ENCODE assay signal across 8 cellular contexts in the genomic region with DNA sequence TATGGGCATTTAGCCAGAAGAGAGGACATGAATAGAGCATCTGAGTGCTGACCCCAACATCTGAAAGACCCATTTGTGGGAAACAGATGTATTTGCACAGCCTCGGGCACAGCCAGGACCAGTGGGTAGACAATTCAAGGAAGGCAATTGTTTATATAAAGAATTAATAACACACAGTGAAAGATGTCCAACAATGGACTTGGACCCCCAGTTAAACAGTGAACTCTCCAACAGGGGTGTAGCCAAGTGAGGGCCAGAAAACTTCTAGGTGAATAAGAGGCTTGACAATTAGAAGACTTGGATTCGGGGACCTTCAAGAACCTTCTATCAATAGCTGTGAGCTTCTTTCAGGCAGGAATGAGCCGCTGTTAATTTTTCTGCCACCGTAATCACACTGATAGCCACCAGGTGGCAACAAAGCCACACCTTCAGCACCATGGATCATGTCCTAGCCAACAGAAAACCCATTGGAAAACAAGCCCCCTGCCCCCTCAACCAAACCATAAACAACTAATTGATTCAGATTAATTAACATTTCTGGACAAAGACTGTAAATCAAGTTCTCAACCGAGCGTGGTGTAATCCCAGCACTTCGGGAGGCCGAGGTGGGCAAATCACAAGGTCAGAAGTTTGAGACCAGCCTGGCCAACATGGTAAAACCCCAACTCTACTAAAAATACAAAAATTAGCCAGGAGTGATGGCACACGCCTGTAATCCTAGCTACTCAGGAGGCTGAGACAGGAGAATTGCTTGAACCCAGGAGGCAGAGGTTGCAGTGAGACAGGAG. TPM values are rescaled to one million over a fixed set of nuclear protein-coding genes. Genes with fewer than 3 reads are reported as not detected.
DNase-seq lines count a peak whose midpoint lies in the region; ATAC-seq, FAIRE-seq and TF ChIP-seq lines count a peak whose summit lies in the region.

No MANE protein-coding gene starts in this region.

- in situ Hi-C loops in HepG2 (cut with HindIII; ENCODE audit: extremely low pct_ligation_motif_present, low pct_unique_long_range_greater_than_20kb): loop anchor here (5.0 kb wide), 2 partner anchors 243 to 633 kb away; no protein-coding TSS in a partner anchor

- H3K27ac Mint-ChIP-seq in chondrocyte (ENCODE audit: unreplicated experiment): no peak overlapping the region

- H2AFZ ChIP-seq in HepG2 (ENCODE audit: low read length): peak overlapping the region; percentile 39

- no peaks in the 10 kb centered on the region for H3K9me3 ChIP-seq in WERI-Rb-1 (ENCODE audit: severe bottlenecking)
- no peaks in the 10 kb centered on the region for H3K9me3 ChIP-seq in HepG2 (ENCODE audit: low read length)

- peak; percentile 55 for DNase-seq in 8988T
- DNase-seq in GM12864 (ENCODE audit: low read depth): no peak
- DNase-seq in NCI-H146 (lab: John Stamatoyannopoulos, UW): peak; percentile 65
- peak; percentile 43 for DNase-seq in WERI-Rb-1
- DNase-seq in chondrocyte (ENCODE audit: low spot score): no peak
- DNase-seq in HepG2 (ENCODE audit: low spot score): peak; percentile 70
- DNase-seq in stimulated activated naive CD4-positive, alpha-beta T cell (lab: John Stamatoyannopoulos, UW): peak in 4 of 6 experiments; percentile 13 to 45 (median 24)
- no peak for DNase-seq in GM19238 (ENCODE audit: insufficient read length, low spot score)

- no TSS peak for BruUV-seq in HepG2 (replicated peaks; lab: Mats Ljungman, UMichigan)

- no peaks in the 10 kb centered on the region for H3K36me3 Mint-ChIP-seq in chondrocyte (ENCODE audit: low read depth)

- peaks cover 65% of the 10 kb centered on the region for H3K4me1 ChIP-seq in HepG2 (ENCODE audit: insufficient read depth, low read length)

- intact Hi-C loops in HepG2 (cut with micrococcal nuclease; ENCODE audit: unreplicated experiment): loop anchor here (1.0 to 5.0 kb wide), 4 partner anchors 89 to 392 kb away; no protein-coding TSS in a partner anchor

- no peaks in the 10 kb centered on the region for H3K27me3 ChIP-seq in WERI-Rb-1 (ENCODE audit: insufficient read depth, low read depth, severe bottlenecking)
- H3K27me3 ChIP-seq in HepG2 (ENCODE audit: control insufficient read depth in 1 of 2, insufficient read depth in 2 of 2, low read length in 2 of 2): 0 out of 5 replicates have a peak, but pooled peaks cover 0 to 6% of the 10 kb centered on the region in 2 experiments

- WGBS in HepG2 (ENCODE audit: low lambda C conversion rate): 8% methylated on average over 9 of the region's 9 CpGs

- H3K4me2 ChIP-seq in HepG2 (ENCODE audit: low read depth, low read length): peak overlapping the region; percentile 64

- no peak overlapping the region for H3K4me3 Mint-ChIP-seq in chondrocyte (ENCODE audit: unreplicated experiment)

- TF ChIP-seq EP300 in HepG2 (IDR thresholded peaks at IDR 0.05; ENCODE audit: low read depth in 2 of 2, low read length in 2 of 2): no peak
- TF ChIP-seq EP300 in HepG2 (CRISPR knock-in tag; IDR thresholded peaks at IDR 0.05; ENCODE audit: borderline replicate concordance): no peak

- no peaks in the 10 kb centered on the region for H3K9me3 Mint-ChIP-seq in chondrocyte (ENCODE audit: low read depth)

- TF ChIP-seq POLR2A in HepG2 (IDR thresholded peaks at IDR 0.05; ENCODE audit: insufficient read depth in 1 of 2, low read depth in 2 of 2, low read length in 2 of 2): no peak

- H3K27me3 Mint-ChIP-seq in chondrocyte (ENCODE audit: low read depth): peaks cover 20% of the 10 kb centered on the region

- H4K20me1 ChIP-seq in HepG2 (ENCODE audit: insufficient read depth, low read length): no peaks in the 10 kb centered on the region

- ATAC-seq in HepG2: peak; percentile 74

- TF ChIP-seq CTCF in GM12864 (IDR thresholded peaks at IDR 0.05; ENCODE audit: low read depth, low read length, missing control alignments) (peak; percentile 79), WERI-Rb-1 (IDR thresholded peaks at IDR 0.05; ENCODE audit: low read depth, low read length) (peak; percentile 77), chondrocyte (IDR thresholded peaks at IDR 0.05) (peak; percentile 85), HepG2 (CRISPR knock-in tag; IDR thresholded peaks at IDR 0.05) (peak; percentile 96)

- H3K27ac ChIP-seq in WERI-Rb-1 (no peak overlapping the region), HepG2 (ENCODE audit: extremely low read length, insufficient read depth, low read length) (no peak overlapping the region)

- POLR2A ChIA-PET in HepG2 (lab: Yijun Ruan, JAX): interaction anchor here (1.0 to 1.3 kb wide), 2 partner anchors 9 to 109 kb away, joined by 3 to 15 read pairs; partner anchors contain the start of genes SGK2 and SRSF6

- no peaks in the 10 kb centered on the region for H3K79me2 ChIP-seq in HepG2 (ENCODE audit: insufficient read depth, low read length)

- TF ChIP-seq RAD21 in HepG2 (CRISPR knock-in tag; IDR thresholded peaks at IDR 0.05): peak; percentile 91

- peak; percentile 98 for FAIRE-seq in HepG2 (lab: Jason Lieb, UNC)

- CTCF ChIA-PET in HepG2 (lab: Yijun Ruan, JAX; ENCODE audit: low intra/inter-chr PET ratio, low total read pairs): interaction anchor here (1.2 to 3.4 kb wide), 4 partner anchors 88 to 632 kb away, joined by 3 to 55 read pairs (median 11); no protein-coding TSS in a partner anchor

- H3K9ac ChIP-seq in HepG2 (ENCODE audit: insufficient read depth, low read depth, low read length): peak overlapping the region; percentile 31; the same call in 1 of the 2 replicates

- no peaks in the 10 kb centered on the region for H3K4me1 Mint-ChIP-seq in chondrocyte (ENCODE audit: low read depth)

- H3K4me3 ChIP-seq in GM12864 (ENCODE audit: low read depth, low read length) (no peak overlapping the region), WERI-Rb-1 (ENCODE audit: low read depth, low read length) (no peak overlapping the region), HepG2 (replicated peaks in 1 of 3; ENCODE audit: insufficient read depth in 1 of 3, low read depth in 2 of 3, low read length in 3 of 3) (peak overlapping the region; percentile 7 to 49 (median 8); a peak in 3 of 6 replicates)

- H3K36me3 ChIP-seq in WERI-Rb-1 (no peaks in the 10 kb centered on the region), HepG2 (replicated peaks in 1 of 2; ENCODE audit: control insufficient read depth in 1 of 2, insufficient read depth in 2 of 2, low read length in 2 of 2) (no peaks in the 10 kb centered on the region)

TF ChIP-seq in HepG2, 621 proteins besides CTCF, POLR2A, EP300 and RAD21 (continues in another document):
- TF ChIP-seq, protein P1, sequence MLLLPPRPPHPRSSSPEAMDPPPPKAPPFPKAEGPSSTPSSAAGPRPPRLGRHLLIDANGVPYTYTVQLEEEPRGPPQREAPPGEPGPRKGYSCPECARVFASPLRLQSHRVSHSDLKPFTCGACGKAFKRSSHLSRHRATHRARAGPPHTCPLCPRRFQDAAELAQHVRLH (CRISPR knock-in tag; IDR thresholded peaks at IDR 0.05; ENCODE audit: borderline replicate concordance, low read depth): 0 out of 2 replicates have a peak, but pooled peaks have one; percentile 25

RNA-seq across cellular contexts. Expression of gene SRSF6, which starts 8.8 kb away (rescaled TPM):
- 136 to 143 TPM (median 139 TPM) in 3 replicates for total RNA-seq in chondrocyte
- total RNA-seq in HepG2 (2016; rRNA removed; fragmentation: Illumina TruSeq; extraction: Trizol): 184 and 194 TPM in 2 replicates
- total RNA-seq in HepG2 (2016; cell fraction: cytosol; rRNA removed; fragmentation: Illumina TruSeq; extraction: Trizol; ENCODE audit: low read depth): 15.0 and 16.0 TPM in 2 replicates
- total RNA-seq in HepG2 (2016; cell fraction: insoluble cytoplasmic fraction; rRNA removed; fragmentation: Illumina TruSeq; extraction: Trizol): 174 and 198 TPM in 2 replicates
- 47.5 and 54.5 TPM in 2 replicates for total RNA-seq in HepG2 (2016; cell fraction: membrane; rRNA removed; fragmentation: Illumina TruSeq; extraction: Trizol)
- 244 and 253 TPM in 2 replicates for total RNA-seq in HepG2 (2016; cell fraction: nucleus; rRNA removed; fragmentation: Illumina TruSeq; extraction: Trizol)
- 151 and 156 TPM in 2 replicates for polyA plus RNA-seq in HepG2 (2011; rRNA removed)
- 62.2 and 93.1 TPM in 2 replicates for polyA plus RNA-seq in HepG2 (2011; cell fraction: cytosol; rRNA removed)
- polyA plus RNA-seq in HepG2 (2011; cell fraction: nucleus; rRNA removed): 386 and 421 TPM in 2 replicates
- polyA plus RNA-seq in HepG2 (2012): 116 and 122 TPM in 2 replicates
- 13.9 and 17.6 TPM in 2 replicates for polyA plus RNA-seq in HepG2 (2016; cell fraction: cytosol; fragmentation: Illumina TruSeq; extraction: Trizol; ENCODE audit: low read depth)
- polyA plus RNA-seq in HepG2 (2016; cell fraction: insoluble cytoplasmic fraction; fragmentation: Illumina TruSeq; extraction: Trizol; ENCODE audit: low read depth): 195 and 211 TPM in 2 replicates
- 30.9 and 36.1 TPM in 2 replicates for polyA plus RNA-seq in HepG2 (2016; cell fraction: membrane; fragmentation: Illumina TruSeq; extraction: Trizol; ENCODE audit: low read depth)
- 597 and 599 TPM in 2 replicates for polyA plus RNA-seq in HepG2 (2016; cell fraction: nucleus; fragmentation: Illumina TruSeq; extraction: Trizol; ENCODE audit: insufficient read depth, low read depth)
- 66.2 and 97.9 TPM in 2 replicates for polyA minus RNA-seq in HepG2 (2011; rRNA and poly(A)+ RNA removed; ENCODE audit: low replicate concordance)
- 39.1 and 45.4 TPM in 2 replicates for polyA minus RNA-seq in HepG2 (2011; cell fraction: cytosol; rRNA and poly(A)+ RNA removed)
- 358 and 382 TPM in 2 replicates for polyA minus RNA-seq in HepG2 (2011; cell fraction: nucleus; rRNA and poly(A)+ RNA removed)

RNA-seq across cellular contexts. Expression of gene L3MBTL1, which starts 58.6 kb away (rescaled TPM):
- 11.2 to 17.0 TPM (median 11.6 TPM) in 3 replicates for total RNA-seq in chondrocyte
- total RNA-seq in HepG2 (2016; rRNA removed; fragmentation: Illumina TruSeq; extraction: Trizol): 2.4 and 9.0 TPM in 2 replicates
- total RNA-seq in HepG2 (2016; cell fraction: cytosol; rRNA removed; fragmentation: Illumina TruSeq; extraction: Trizol; ENCODE audit: low read depth): 2.7 and 2.9 TPM in 2 replicates
- 1.7 and 8.3 TPM in 2 replicates for total RNA-seq in HepG2 (2016; cell fraction: insoluble cytoplasmic fraction; rRNA removed; fragmentation: Illumina TruSeq; extraction: Trizol)
- total RNA-seq in HepG2 (2016; cell fraction: membrane; rRNA removed; fragmentation: Illumina TruSeq; extraction: Trizol): 1.8 and 3.0 TPM in 2 replicates
- total RNA-seq in HepG2 (2016; cell fraction: nucleus; rRNA removed; fragmentation: Illumina TruSeq; extraction: Trizol): 19.0 and 22.4 TPM in 2 replicates
- 17.8 and 23.8 TPM in 2 replicates for polyA plus RNA-seq in HepG2 (2011; rRNA removed)
- 2.3 and 3.0 TPM in 2 replicates for polyA plus RNA-seq in HepG2 (2011; cell fraction: cytosol; rRNA removed)
- polyA plus RNA-seq in HepG2 (2011; cell fraction: nucleus; rRNA removed): 165 and 173 TPM in 2 replicates
- 11.7 and 15.2 TPM in 2 replicates for polyA plus RNA-seq in HepG2 (2012)
- polyA plus RNA-seq in HepG2 (2016; cell fraction: cytosol; fragmentation: Illumina TruSeq; extraction: Trizol; ENCODE audit: low read depth): 0.17 and 0.46 TPM in 2 replicates
- 1.1 and 1.9 TPM in 2 replicates for polyA plus RNA-seq in HepG2 (2016; cell fraction: insoluble cytoplasmic fraction; fragmentation: Illumina TruSeq; extraction: Trizol; ENCODE audit: low read depth)
- polyA plus RNA-seq in HepG2 (2016; cell fraction: membrane; fragmentation: Illumina TruSeq; extraction: Trizol; ENCODE audit: low read depth): 0.76 and 0.97 TPM in 2 replicates
- polyA plus RNA-seq in HepG2 (2016; cell fraction: nucleus; fragmentation: Illumina TruSeq; extraction: Trizol; ENCODE audit: insufficient read depth, low read depth): 27.6 and 31.6 TPM in 2 replicates
- 21.5 and 30.3 TPM in 2 replicates for polyA minus RNA-seq in HepG2 (2011; rRNA and poly(A)+ RNA removed; ENCODE audit: low replicate concordance)
- 2.5 TPM in 2 replicates for polyA minus RNA-seq in HepG2 (2011; cell fraction: cytosol; rRNA and poly(A)+ RNA removed)
- polyA minus RNA-seq in HepG2 (2011; cell fraction: nucleus; rRNA and poly(A)+ RNA removed): 70.9 and 90.3 TPM in 2 replicates

Comparison
In these comparisons a context has a peak if more than half of its experiments do, and no peak if none do; other contexts are left out.
1. DNase-seq: peak in 8988T (single experiment), NCI-H146 (single experiment), WERI-Rb-1 (single experiment), HepG2 (single experiment) and stimulated activated naive CD4-positive, alpha-beta T cell (4 of 6); none in GM12864 (single experiment), chondrocyte (single experiment) and GM19238 (single experiment).
2. H3K4me3 ChIP-seq: peak in HepG2 (3 of 3); none in GM12864 (single experiment) and WERI-Rb-1 (single experiment).
3. Peak in every context shown above with its lines, with median percentiles within 50 percentile points of each other: CTCF ChIP-seq.